In the genomic region with DNA sequence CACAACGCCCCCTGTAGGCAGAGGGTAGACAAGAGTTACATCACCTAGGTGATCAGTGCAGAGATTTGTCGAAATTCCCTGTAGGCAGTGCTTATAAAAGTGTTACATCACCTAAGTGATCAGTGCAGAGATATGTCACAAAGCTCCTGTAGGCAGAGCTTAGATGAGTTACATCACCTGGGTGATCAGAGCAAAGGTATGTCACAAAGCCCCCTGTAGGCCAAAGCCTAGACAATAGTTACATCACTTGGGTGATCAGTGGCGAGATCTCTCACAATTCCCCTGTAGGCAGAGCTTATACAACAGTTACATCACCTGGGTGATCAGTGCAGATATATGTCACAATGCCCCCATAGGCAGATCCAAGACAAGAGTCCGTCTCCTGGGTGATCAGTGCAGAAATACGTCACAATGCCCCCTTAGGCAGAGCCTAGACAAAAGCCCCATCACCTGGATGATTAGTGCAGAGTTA, we compare ENCODE assay signal across 8 cellular contexts.
DNase-seq lines count a peak whose midpoint lies in the region; ATAC-seq and TF ChIP-seq lines count a peak whose summit lies in the region.
"Not testable (repeated sequence)": the region's sequence is repeated elsewhere in the genome, so short reads cannot be mapped to it uniquely, and the experiment has no call there.

No MANE protein-coding gene starts in this region.

- not testable (repeated sequence) for H3K4me1 Mint-ChIP-seq in T-cell; naive thymus-derived CD4-positive, alpha-beta T cell

- intact Hi-C loops in naive thymus-derived CD4-positive, alpha-beta T cell (cut with micrococcal nuclease); upper lobe of right lung (cut with DNase I): not testable (repeated sequence)

- not testable (repeated sequence) for TF ChIP-seq CTCF in foreskin keratinocyte (conservative IDR thresholded peaks at IDR 0.05); upper lobe of right lung (IDR thresholded peaks at IDR 0.05)

- not testable (repeated sequence) for H3K9me3 ChIP-seq in naive thymus-derived CD4-positive, alpha-beta T cell (ENCODE audit: control insufficient read depth in 2 of 3, low read length in 3 of 3); upper lobe of right lung

- H3K9me3 Mint-ChIP-seq in T-cell; naive thymus-derived CD4-positive, alpha-beta T cell: not testable (repeated sequence)

- not testable (repeated sequence) for H3K27ac Mint-ChIP-seq in T-cell; naive thymus-derived CD4-positive, alpha-beta T cell

- H3K27me3 ChIP-seq in foreskin keratinocyte; naive thymus-derived CD4-positive, alpha-beta T cell (ENCODE audit: control insufficient read depth in 2 of 2, insufficient read depth in 2 of 2, low read length in 2 of 2); upper lobe of right lung: not testable (repeated sequence)

- H3K27me3 Mint-ChIP-seq in T-cell; naive thymus-derived CD4-positive, alpha-beta T cell: not testable (repeated sequence)

- CTCF ChIA-PET in T-cell (lab: Charles Lee); naive thymus-derived CD4-positive, alpha-beta T cell (lab: Charles Lee): not testable (repeated sequence)

- ATAC-seq in GM18907 (IDR thresholded peaks at IDR 0.05; ENCODE audit: unreplicated experiment) = peak; percentile 29
- peak; percentile 18 for ATAC-seq in GM21619 (IDR thresholded peaks at IDR 0.05; ENCODE audit: unreplicated experiment)
- ATAC-seq in HG02840 (IDR thresholded peaks at IDR 0.05; ENCODE audit: low FRiP score, unreplicated experiment) = peak; percentile 29
- ATAC-seq in HG03139 (IDR thresholded peaks at IDR 0.05; ENCODE audit: unreplicated experiment) = peak; percentile 17
- peak in 3 of 4 experiments; percentile 30 to 58 (median 46) for ATAC-seq in T-cell (replicated peaks in 1 of 4)
- peak; percentile 41 for ATAC-seq in foreskin keratinocyte
- peak; percentile 51 for ATAC-seq in naive thymus-derived CD4-positive, alpha-beta T cell
- peak; percentile 58 for ATAC-seq in upper lobe of right lung

- H3K4me3 Mint-ChIP-seq in T-cell; naive thymus-derived CD4-positive, alpha-beta T cell: not testable (repeated sequence)

- H3K4me1 ChIP-seq in foreskin keratinocyte; naive thymus-derived CD4-positive, alpha-beta T cell (ENCODE audit: control insufficient read depth in 2 of 2, insufficient read depth in 2 of 2, low read length in 2 of 2); upper lobe of right lung: not testable (repeated sequence)

- not testable (repeated sequence) for DNase-seq in T-cell; foreskin keratinocyte; naive thymus-derived CD4-positive, alpha-beta T cell; upper lobe of right lung

- not testable (repeated sequence) for H3K27ac ChIP-seq in foreskin keratinocyte; naive thymus-derived CD4-positive, alpha-beta T cell (ENCODE audit: low read depth, low read length); upper lobe of right lung

- POLR2A ChIA-PET in T-cell (lab: Charles Lee); naive thymus-derived CD4-positive, alpha-beta T cell (lab: Charles Lee): not testable (repeated sequence)

- H3K4me3 ChIP-seq in naive thymus-derived CD4-positive, alpha-beta T cell (ENCODE audit: low read length); upper lobe of right lung: not testable (repeated sequence)

- not testable (repeated sequence) for H3K36me3 Mint-ChIP-seq in T-cell; naive thymus-derived CD4-positive, alpha-beta T cell

- H3K36me3 ChIP-seq in naive thymus-derived CD4-positive, alpha-beta T cell (ENCODE audit: control insufficient read depth in 2 of 3, insufficient read depth in 3 of 3, low read length in 3 of 3); upper lobe of right lung: not testable (repeated sequence)
